Comparison of ENCODE assay signal across 1 cellular context in genomic region chr6:154247119-154247814, GRCh38.
A peak's percentile ranks its signal among the peaks of the same experiment; 100 is the strongest.
TF ChIP-seq lines count a peak whose summit lies in the region.

No MANE protein-coding gene starts in this region.

TF ChIP-seq in HEK293, 187 proteins besides CTCF, POLR2A, EP300 and RAD21 (continued from another document):
- TF ChIP-seq ZNF629 (tag by site-specific recombination; IDR thresholded peaks at IDR 0.05) (peak; percentile 77), ZNF449 (tag by site-specific recombination; IDR thresholded peaks at IDR 0.05) (no peak), ZNF335 (tag by site-specific recombination; conservative IDR thresholded peaks at IDR 0.05) (peak; percentile 96), ZNF394 (tag by site-specific recombination; IDR thresholded peaks at IDR 0.05; ENCODE audit: borderline replicate concordance) (peak; percentile 79), ZIC2 (tag by site-specific recombination; IDR thresholded peaks at IDR 0.05) (no peak), HOXD13 (CRISPR knock-in tag; IDR thresholded peaks at IDR 0.05; ENCODE audit: borderline replicate concordance) (peak; percentile 49; the same call in 1 of the 2 replicates), ATF2 (tag by site-specific recombination; IDR thresholded peaks at IDR 0.05; ENCODE audit: low read depth) (peak; percentile 77), ZNF416 (tag by site-specific recombination; IDR thresholded peaks at IDR 0.05) (no peak), ZNF366 (tag by site-specific recombination; conservative IDR thresholded peaks at IDR 0.05) (peak; percentile 56), ZNF544 (tag by site-specific recombination; IDR thresholded peaks at IDR 0.05) (no peak), PRDM10 (tag by site-specific recombination; IDR thresholded peaks at IDR 0.05) (peak; percentile 43), TRIM28 (IDR thresholded peaks at IDR 0.05; ENCODE audit: borderline replicate concordance, low read length) (peak; percentile 77), ZNF561 (tag by site-specific recombination; IDR thresholded peaks at IDR 0.05; ENCODE audit: borderline replicate concordance) (peak; percentile 30; the same call in 1 of the 2 replicates), ZSCAN30 (tag by site-specific recombination; IDR thresholded peaks at IDR 0.05) (no peak), ZNF362 (tag by site-specific recombination; IDR thresholded peaks at IDR 0.05) (peak; percentile 77), ZNF558 (tag by site-specific recombination; IDR thresholded peaks at IDR 0.05) (no peak), PRDM1 (tag by site-specific recombination; IDR thresholded peaks at IDR 0.05) (no peak), PRDM4 (tag by site-specific recombination; IDR thresholded peaks at IDR 0.05) (no peak), IKZF3 (tag by site-specific recombination; IDR thresholded peaks at IDR 0.05) (peak; percentile 17; the same call in 1 of the 2 replicates), ZNF514 (tag by site-specific recombination; IDR thresholded peaks at IDR 0.05) (no peak), ZNF488 (tag by site-specific recombination; IDR thresholded peaks at IDR 0.05) (no peak), ZFP3 (tag by site-specific recombination; IDR thresholded peaks at IDR 0.05; ENCODE audit: low read depth) (no peak), ZNF280C (tag by site-specific recombination; IDR thresholded peaks at IDR 0.05) (no peak), ZBTB49 (tag by site-specific recombination; IDR thresholded peaks at IDR 0.05; ENCODE audit: low read depth) (no peak), ZNF2 (tag by site-specific recombination; IDR thresholded peaks at IDR 0.05) (peak; percentile 81), ZNF658 (tag by site-specific recombination; IDR thresholded peaks at IDR 0.05) (no peak), ZNF48 (tag by site-specific recombination; IDR thresholded peaks at IDR 0.05) (no peak), GFI1B (tag by site-specific recombination; IDR thresholded peaks at IDR 0.05) (no peak), ZBTB17 (tag by site-specific recombination; IDR thresholded peaks at IDR 0.05) (peak; percentile 55), FEZF1 (tag by site-specific recombination; IDR thresholded peaks at IDR 0.05) (peak; percentile 87), ZNF664 (tag by site-specific recombination; IDR thresholded peaks at IDR 0.05) (no peak), INSM2 (tag by site-specific recombination; IDR thresholded peaks at IDR 0.05) (no peak), HIC1 (tag by site-specific recombination; IDR thresholded peaks at IDR 0.05) (no peak), ZNF37A (tag by site-specific recombination; IDR thresholded peaks at IDR 0.05) (no peak), PBX3 (CRISPR knock-in tag; IDR thresholded peaks at IDR 0.05) (no peak), ZNF24 (tag by site-specific recombination; IDR thresholded peaks at IDR 0.05) (0 out of 2 replicates have a peak, but pooled peaks have one; percentile 36), ZBTB48 (tag by site-specific recombination; IDR thresholded peaks at IDR 0.05) (peak; percentile 33; the same call in 1 of the 2 replicates), ZEB2 (tag by site-specific recombination; IDR thresholded peaks at IDR 0.05) (0 out of 2 replicates have a peak, but pooled peaks have one; percentile 16), ZXDB (tag by site-specific recombination; IDR thresholded peaks at IDR 0.05) (no peak)
